8 cellular contexts compared by ENCODE assay signal in the genomic region with DNA sequence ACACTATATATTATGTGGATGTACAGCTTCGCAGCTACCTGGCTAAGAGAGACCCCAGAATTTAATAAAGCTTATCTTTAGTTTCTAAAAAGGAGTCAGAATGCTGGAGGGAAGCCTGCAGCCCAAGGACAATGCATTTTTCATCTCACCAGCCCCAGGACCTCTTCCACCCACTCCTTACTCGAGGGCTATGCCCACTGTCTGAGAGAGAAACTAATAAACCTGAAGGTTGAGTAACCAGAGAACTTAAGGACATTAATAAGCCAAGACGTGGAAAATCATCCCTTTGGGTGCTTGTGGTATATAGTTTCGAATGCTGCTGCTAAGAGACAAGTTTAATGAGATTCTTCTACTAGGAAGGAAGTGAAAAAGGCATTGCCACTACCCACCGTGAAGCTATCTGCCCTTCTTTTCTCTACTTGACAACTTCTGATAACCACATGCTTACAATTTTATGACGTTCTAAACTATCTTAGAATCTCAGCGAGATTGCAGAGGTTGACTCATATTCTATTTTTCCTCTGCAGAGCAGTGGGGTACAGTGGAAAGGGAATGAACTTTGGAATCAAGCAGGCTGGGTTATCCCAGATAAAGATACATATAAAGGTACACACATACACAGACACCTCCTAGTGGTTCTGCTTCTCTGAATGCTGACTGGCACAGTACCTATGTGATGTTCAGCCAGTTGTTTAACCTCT. TPM values are rescaled to one million over a fixed set of nuclear protein-coding genes. Genes with fewer than 3 reads are reported as not detected.
DNase-seq lines count a peak whose midpoint lies in the region; ATAC-seq and TF ChIP-seq lines count a peak whose summit lies in the region.

No MANE protein-coding gene starts in this region.

- H3K27ac ChIP-seq in H9 (ENCODE audit: insufficient read length, low read depth, low read length) (no peak overlapping the region), aorta (ENCODE audit: low read depth in 1 of 2, low read length in 2 of 2) (no peak overlapping the region)

- no peak overlapping the region for H2AK5ac ChIP-seq in H9 (ENCODE audit: insufficient read length, low read length)

- H3K27me3 Mint-ChIP-seq in H9 (ENCODE audit: low read depth), result peaks cover 21% of the 10 kb centered on the region

- no peak overlapping the region for H2BK15ac ChIP-seq in H9 (ENCODE audit: low read depth, low read length)

- no peaks in the 10 kb centered on the region for H3K9me3 ChIP-seq in mucosa of descending colon
- H3K9me3 ChIP-seq in H9 (ENCODE audit: control insufficient read depth, low read depth, low read length), result no peaks in the 10 kb centered on the region
- H3K9me3 ChIP-seq in aorta (ENCODE audit: control insufficient read depth, low read length), result no peaks in the 10 kb centered on the region

- peaks cover 0 to 2% of the 10 kb centered on the region in 2 experiments; a peak in 1 of 5 replicates for H3K9me3 Mint-ChIP-seq in H9

- H3K56ac ChIP-seq in H9 (ENCODE audit: insufficient read length, low read depth, low read length), result no peak overlapping the region

- no peak overlapping the region for H3K9ac ChIP-seq in H9 (ENCODE audit: extremely low read depth, insufficient read length, low read length)

- DNase-seq in SK-MEL-5 (ENCODE audit: low read depth, low spot score) (peak; percentile 14), mucosa of descending colon (peak in 1 of 3 donors; percentile 39), COR-L47 (lab: John Stamatoyannopoulos, UW) (no peak), H9 (no peak), aorta (no peak), HK-2 (ENCODE audit: unreplicated experiment) (no peak)

- H3K36me3 ChIP-seq in mucosa of descending colon (ENCODE audit: low read depth) (no peaks in the 10 kb centered on the region), aorta (ENCODE audit: control insufficient read depth in 1 of 2, insufficient read depth in 2 of 2, low read length in 1 of 2) (no peaks in the 10 kb centered on the region)

- H3K23me2 ChIP-seq in H9 (ENCODE audit: insufficient read length, low read depth, low read length, poor library complexity, severe bottlenecking), result no peaks in the 10 kb centered on the region

- no peaks in the 10 kb centered on the region for H4K20me1 ChIP-seq in H9 (ENCODE audit: control insufficient read depth, insufficient read depth, insufficient read length)

- no peak overlapping the region for H3T11ph ChIP-seq in H9 (ENCODE audit: low read length)

- no peaks in the 10 kb centered on the region for H3K27me3 ChIP-seq in H9 (ENCODE audit: insufficient read depth, low read length)
- H3K27me3 ChIP-seq in aorta (ENCODE audit: control insufficient read depth in 1 of 2, insufficient read depth in 2 of 2, low read length in 1 of 2), result no peaks in the 10 kb centered on the region

- in situ Hi-C loops in SK-MEL-5 (cut with HindIII; ENCODE audit: low pct_unique_long_range_greater_than_20kb, low sequenced_read_pairs), result no loop called here

- H3K14ac ChIP-seq in H9 (ENCODE audit: insufficient read depth, low read length), result no peak overlapping the region

- peaks cover 14 to 16% of the 10 kb centered on the region in 2 experiments for H3K4me1 Mint-ChIP-seq in H9

- no peak overlapping the region for H4K5ac ChIP-seq in H9 (ENCODE audit: insufficient read length, low read depth, low read length)

- no CpG with 5 or more reads among the region's 7 CpGs for WGBS in H9 (ENCODE audit: extremely low coverage, insufficient read length, low lambda C conversion rate)
- 89 to 92% methylated on average over 7 of the region's 7 CpGs for WGBS in aorta, 2 donors

- H3K79me2 ChIP-seq in H9 (ENCODE audit: insufficient read depth, low read length), result no peaks in the 10 kb centered on the region; the same call in 1 of the 2 replicates

- no peak overlapping the region for H2AFZ ChIP-seq in H9 (ENCODE audit: low read length)

- H3K4me3 ChIP-seq in mucosa of descending colon (no peak overlapping the region), aorta (ENCODE audit: low read length in 2 of 2) (no peak overlapping the region)

- H4K91ac ChIP-seq in H9 (ENCODE audit: insufficient read length, low read depth, low read length), result no peak overlapping the region

- H3K4me1 ChIP-seq in mucosa of descending colon (ENCODE audit: low read depth), result peaks cover 37% of the 10 kb centered on the region
- no peaks in the 10 kb centered on the region for H3K4me1 ChIP-seq in H9 (ENCODE audit: insufficient read depth, low read length)
- H3K4me1 ChIP-seq in aorta (ENCODE audit: control insufficient read depth in 1 of 2, insufficient read depth in 2 of 2, low read length in 2 of 2), result peaks cover 0 to 3% of the 10 kb centered on the region in 2 donors

- no peak overlapping the region for H2BK12ac ChIP-seq in H9 (ENCODE audit: insufficient read length, low read depth, low read length)

- H2BK5ac ChIP-seq in H9 (ENCODE audit: insufficient read length, low read length), result no peak overlapping the region

- ATAC-seq in GM18498 (IDR thresholded peaks at IDR 0.05; ENCODE audit: unreplicated experiment), result peak; percentile 31
- peak; percentile 22 for ATAC-seq in HG02678 (IDR thresholded peaks at IDR 0.05; ENCODE audit: unreplicated experiment)
- ATAC-seq in mucosa of descending colon, result peak; percentile 23
- no peak for ATAC-seq in aorta (ENCODE audit: low FRiP score)

- TF ChIP-seq CTCF in mucosa of descending colon (IDR thresholded peaks at IDR 0.05), result no peak
- TF ChIP-seq CTCF in H9 (conservative IDR thresholded peaks at IDR 0.05), result no peak

- no peak overlapping the region for H2BK20ac ChIP-seq in H9 (ENCODE audit: low read depth, low read length, poor library complexity, severe bottlenecking)

- no peak overlapping the region for H2BK120ac ChIP-seq in H9 (ENCODE audit: low read depth, low read length, poor library complexity, severe bottlenecking)

- no peak overlapping the region for H3K27ac Mint-ChIP-seq in H9

- H3K4me2 ChIP-seq in H9 (ENCODE audit: insufficient read depth, insufficient read length, low read length), result no peak overlapping the region

- peaks cover 2 to 7% (median 5%) of the 10 kb centered on the region in 3 experiments; a peak in 6 of 7 replicates for H3K36me3 Mint-ChIP-seq in H9 (ENCODE audit: insufficient read depth in 1 of 3, low read depth in 3 of 3)

- no peak overlapping the region for H4K8ac ChIP-seq in H9 (replicated peaks; ENCODE audit: insufficient read length, low read depth, low read length)

- H3K23ac ChIP-seq in H9 (ENCODE audit: insufficient read length, low read depth, low read length), result no peak overlapping the region

- no peak overlapping the region for H3K18ac ChIP-seq in H9 (ENCODE audit: insufficient read length, low read depth, low read length)

- no peak overlapping the region for H3K4me3 Mint-ChIP-seq in H9

- intact Hi-C loops in mucosa of descending colon (cut with DNase I, micrococcal nuclease) (no loop called here), aorta (cut with DNase I) (loop anchor here (10.0 kb wide), 2 partner anchors 78 to 352 kb away; no protein-coding TSS in a partner anchor)

- no peaks in the 10 kb centered on the region for H3K79me1 ChIP-seq in H9 (ENCODE audit: insufficient read depth, low read depth, low read length, poor library complexity, severe bottlenecking)

- no peak overlapping the region for H3K4ac ChIP-seq in H9 (ENCODE audit: low read depth, low read length)

RNA-seq across cellular contexts. Expression of a gene that starts 3.3 kb away (rescaled TPM):
- 33.3 and 40.7 TPM in 2 replicates for total RNA-seq in SK-MEL-5 (2014; rRNA removed; shearing (Covaris generic))
- 29.9 and 45.5 TPM in 2 replicates for polyA plus RNA-seq in SK-MEL-5 (2015; cell fraction: cytosol; rRNA removed)
- polyA plus RNA-seq in SK-MEL-5 (2015; cell fraction: nucleus; rRNA removed), result 7.5 and 8.2 TPM in 2 replicates
- 10 to 100 TPM; 50.5 to 75.2 (median 68.8) TPM for total RNA-seq in mucosa of descending colon
- 10.6 and 10.8 TPM in 2 replicates for total RNA-seq in H9 (2021)
- total RNA-seq in aorta, result 10 to 100 TPM; 33.2 to 42.5 TPM
- 1 to 10 TPM; 1.3 to 1.4 TPM for polyA plus RNA-seq in aorta

Comparison
In these comparisons a context has a peak if more than half of its experiments do, and no peak if none do; other contexts are left out.
1. intact Hi-C loops: an anchor here in aorta (10.0 kb wide); none called in mucosa of descending colon.